Comparison of ENCODE assay signal across 17 cellular contexts in the genomic region with DNA sequence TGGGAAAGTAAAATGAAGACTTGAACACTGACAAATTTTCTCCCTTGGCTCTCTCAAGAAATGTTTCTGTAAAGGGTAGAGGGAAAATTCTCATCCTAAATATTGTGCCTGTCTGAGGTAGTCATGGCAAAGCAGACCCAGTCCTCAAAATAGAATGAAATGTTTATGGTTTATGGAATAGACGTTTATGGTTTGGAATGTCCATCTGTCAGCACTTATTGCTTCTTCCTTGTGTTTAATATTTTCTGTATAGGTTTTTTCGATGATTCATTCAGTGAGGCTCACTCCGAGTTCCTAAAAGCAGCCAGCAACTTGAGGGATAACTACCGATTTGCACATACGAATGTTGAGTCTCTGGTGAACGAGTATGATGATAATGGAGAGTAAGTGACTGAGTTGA. TPM values are rescaled to one million over a fixed set of nuclear protein-coding genes. Genes with fewer than 3 reads are reported as not detected.
DNase-seq lines count a peak whose midpoint lies in the region; TF ChIP-seq lines count a peak whose summit lies in the region.
"Had no signal": no experiment of that assay in that cellular context is flagged by ENCODE, and none has a peak within 500 bp of the region (broad histone marks: within the 10 kb centered on the region; RNA-seq: fewer than 3 reads in every experiment).

No MANE protein-coding gene starts in this region.

- no peak for TF ChIP-seq POLR2A in lower leg skin (IDR thresholded peaks at IDR 0.05)

- H3K4me3 ChIP-seq in adipocyte (ENCODE audit: low read length) (no peak overlapping the region), lower leg skin (ENCODE audit: low read depth, poor library complexity, severe bottlenecking) (no peak overlapping the region)
- H3K4me3 ChIP-seq: vagina had no signal

- 76 to 78% methylated on average over 6 of the region's 6 CpGs for WGBS in lower leg skin, 2 donors

- no peaks in the 10 kb centered on the region for H3K9me3 ChIP-seq in adipocyte (ENCODE audit: control insufficient read depth, low read length)
- H3K9me3 ChIP-seq: vagina had no signal

- H3K36me3 ChIP-seq in adipocyte (ENCODE audit: control insufficient read depth, insufficient read depth, low read length, severe bottlenecking) = peaks cover 91% of the 10 kb centered on the region

- intact Hi-C loops in activated naive CD4-positive, alpha-beta T cell treated with anti-CD3 and anti-CD28 coated beads for 36 hours (cut with micrococcal nuclease) = no loop called here
- intact Hi-C loops in lower leg skin (cut with DNase I; ENCODE audit: low total_unique reads) = no loop called here

- CTCF ChIA-PET in activated naive CD4-positive, alpha-beta T cell treated with anti-CD3 and anti-CD28 coated beads for 36 hours (lab: Charles Lee) = no interaction called here

- no peak overlapping the region for H3K9ac ChIP-seq in adipocyte (ENCODE audit: low read length)

- peaks cover 3% of the 10 kb centered on the region for H3K4me1 Mint-ChIP-seq in activated naive CD4-positive, alpha-beta T cell treated with anti-CD3 and anti-CD28 coated beads for 36 hours (ENCODE audit: low read depth)

- no peaks in the 10 kb centered on the region for H3K9me3 Mint-ChIP-seq in activated naive CD4-positive, alpha-beta T cell treated with anti-CD3 and anti-CD28 coated beads for 36 hours

- no peaks in the 10 kb centered on the region for H3K27me3 Mint-ChIP-seq in activated naive CD4-positive, alpha-beta T cell treated with anti-CD3 and anti-CD28 coated beads for 36 hours (ENCODE audit: low read depth)

- no peaks in the 10 kb centered on the region for H3K27me3 ChIP-seq in adipocyte (replicated peaks; ENCODE audit: control insufficient read depth, insufficient read depth, low read length)
- H3K27me3 ChIP-seq: vagina had no signal

- H3K36me3 Mint-ChIP-seq in activated naive CD4-positive, alpha-beta T cell treated with anti-CD3 and anti-CD28 coated beads for 36 hours (ENCODE audit: low read depth) = peaks cover 35% of the 10 kb centered on the region

- no peak for TF ChIP-seq CTCF in lower leg skin (IDR thresholded peaks at IDR 0.05)

- peaks cover 6% of the 10 kb centered on the region for H3K4me1 ChIP-seq in adipocyte (ENCODE audit: control insufficient read depth, insufficient read depth, low read length)

- H3K27ac Mint-ChIP-seq in activated naive CD4-positive, alpha-beta T cell treated with anti-CD3 and anti-CD28 coated beads for 36 hours = peak overlapping the region; percentile 70

- H3K4me3 Mint-ChIP-seq in activated naive CD4-positive, alpha-beta T cell treated with anti-CD3 and anti-CD28 coated beads for 36 hours = no peak overlapping the region

- no peak for DNase-seq in activated naive CD4-positive, alpha-beta T cell treated with anti-CD3 and anti-CD28 coated beads for 36 hours
- no peak for DNase-seq in activated naive CD4-positive, alpha-beta T cell treated with anti-CD3 and anti-CD28 coated beads, Interleukin-2, amount 50 U/mL, for 16 hours
- peak; percentile 43 for DNase-seq in adipocyte (ENCODE audit: low read depth)
- peak; percentile 54 for DNase-seq in iris pigment epithelial cell (ENCODE audit: low read depth)
- DNase-seq in HT-29 (ENCODE audit: low spot score) = no peak
- DNase-seq in lower leg skin (ENCODE audit: low spot score in 2 of 2) = no peak
- DNase-seq: activated effector memory CD4-positive, alpha-beta T cell treated with Interleukin-2 at 50 U/mL for 16 hours; aorta; C1 segment of cervical spinal cord; NCI-H1105 treated with DMSO at 0.1 percent for 48 hours; NCI-H510A; NK-92 treated with Interleukin-12 subunit alpha and Interleukin-12 subunit beta, amount 100 ng/mL, for 24 hours; occipital lobe; stimulated activated CD4-positive, alpha-beta T cell treated with anti-CD3 and anti-CD28 coated beads, Interleukin-15, amount 100 ng/mL, for 24 hours had no signal

RNA-seq across cellular contexts. Expression of gene ELL3, which starts 13.9 kb away (rescaled TPM):
- 1 to 10 TPM; 1.0 to 1.2 TPM for total RNA-seq in activated naive CD4-positive, alpha-beta T cell treated with anti-CD3 and anti-CD28 coated beads for 36 hours
- 94.9 and 101 TPM in 2 replicates for total RNA-seq in HT-29 (2014; rRNA removed; shearing (Covaris generic))
- 10 to 100 TPM; 55.4 to 68.7 (median 59.1) TPM for total RNA-seq in lower leg skin

RNA-seq across cellular contexts. Expression of gene PDIA3, which starts 16.6 kb away (rescaled TPM):
- 100 to 1,000 TPM; 196 to 199 TPM for total RNA-seq in activated naive CD4-positive, alpha-beta T cell treated with anti-CD3 and anti-CD28 coated beads for 36 hours
- 560 and 640 TPM in 2 replicates for total RNA-seq in HT-29 (2014; rRNA removed; shearing (Covaris generic))
- 100 to 1,000 TPM in 2 of 4 donors, 10 to 100 TPM in 2; 68.0 to 107 (median 96.3) TPM for total RNA-seq in lower leg skin

RNA-seq across cellular contexts. Expression of gene SERF2, which starts 29.3 kb away (rescaled TPM):
- 100 to 1,000 TPM; 781 to 808 TPM for total RNA-seq in activated naive CD4-positive, alpha-beta T cell treated with anti-CD3 and anti-CD28 coated beads for 36 hours
- total RNA-seq in HT-29 (2014; rRNA removed; shearing (Covaris generic)) = 758 and 789 TPM in 2 replicates
- 100 to 1,000 TPM; 486 to 741 (median 626) TPM for total RNA-seq in lower leg skin

RNA-seq across cellular contexts. Expression of gene SERINC4, which starts 37.2 kb away (rescaled TPM):
- under 1 TPM; 0.14 to 0.15 TPM for total RNA-seq in activated naive CD4-positive, alpha-beta T cell treated with anti-CD3 and anti-CD28 coated beads for 36 hours
- total RNA-seq in HT-29 (2014; rRNA removed; shearing (Covaris generic)) = not detected in 2 replicates
- total RNA-seq in lower leg skin = not detected
- total RNA-seq: aorta, G401, H1, occipital lobe, vagina had no signal

RNA-seq across cellular contexts. Expression of gene HYPK, which starts 37.6 kb away (rescaled TPM):
- total RNA-seq in activated naive CD4-positive, alpha-beta T cell treated with anti-CD3 and anti-CD28 coated beads for 36 hours = 10 to 100 TPM; 19.6 to 21.1 TPM
- 16.9 and 18.8 TPM in 2 replicates for total RNA-seq in HT-29 (2014; rRNA removed; shearing (Covaris generic))
- 10 to 100 TPM in 2 of 4 donors, 1 to 10 TPM in 2; 4.3 to 17.4 (median 12.4) TPM for total RNA-seq in lower leg skin

Comparison
In these comparisons a context has a peak if more than half of its experiments do, and no peak if none do; other contexts are left out.
1. DNase-seq: peak in adipocyte (single experiment) and iris pigment epithelial cell (single experiment); none in activated naive CD4-positive, alpha-beta T cell treated with anti-CD3 and anti-CD28 coated beads for 36 hours (single experiment), activated naive CD4-positive, alpha-beta T cell treated with anti-CD3 and anti-CD28 coated beads, Interleukin-2, amount 50 U/mL, for 16 hours (single experiment), HT-29 (single experiment) and lower leg skin (0 of 2).
2. RNA of gene ELL3, which starts 13.9 kb away (total RNA-seq): 94.9 to 101 TPM in HT-29 and 55.4 to 68.7 TPM in lower leg skin; 1.0 to 1.2 TPM in activated naive CD4-positive, alpha-beta T cell treated with anti-CD3 and anti-CD28 coated beads for 36 hours; every median in the first group is over 10 times any median in the second.